In genomic region chr3:169207089-169207488, GRCh38 we compare ENCODE assay signal across 23 cellular contexts.
"Had no signal": no experiment of that assay in that cellular context is flagged by ENCODE, and none has a peak within 500 bp of the region (broad histone marks: within the 10 kb centered on the region; RNA-seq: fewer than 3 reads in every experiment).

No MANE protein-coding gene starts in this region.

- H3K36me3 Mint-ChIP-seq: naive B cell had no signal

- H3K27ac ChIP-seq: coronary artery, esophagus muscularis mucosa, foreskin keratinocyte, gastroesophageal sphincter, heart left ventricle, left lung, lower lobe of right lung had no signal

- H3K27me3 Mint-ChIP-seq: effector memory CD8-positive, alpha-beta T cell had no signal

- H3K4me1 Mint-ChIP-seq: naive B cell had no signal

- H3K36me3 ChIP-seq: esophagus muscularis mucosa, gastroesophageal sphincter, heart left ventricle, left lung, lower lobe of right lung had no signal

- H3K27ac Mint-ChIP-seq: effector memory CD8-positive, alpha-beta T cell; endodermal cell; mesothelial cell of epicardium; naive B cell had no signal

- H3K27me3 ChIP-seq: esophagus muscularis mucosa, gastroesophageal sphincter, heart left ventricle, left lung had no signal

- H3K4me3 Mint-ChIP-seq: effector memory CD8-positive, alpha-beta T cell; endodermal cell; mesothelial cell of epicardium; naive B cell had no signal

- H3K9me3 ChIP-seq: gastroesophageal sphincter, mucosa of descending colon had no signal

- FAIRE-seq: colon, endometrium, frontal cortex, islet of Langerhans, keratinocyte had no signal

- DNase-seq: cerebellar nuclear complex; effector CD8-positive, alpha-beta T cell; effector memory CD8-positive, alpha-beta T cell; endodermal cell; foreskin keratinocyte; heart left ventricle; hippocampal formation; left cardiac atrium; left lung; left ventricle myocardium superior; lower lobe of right lung; mesenchymal stem cell; mucosa of descending colon; naive B cell had no signal

- ATAC-seq: effector memory CD8-positive, alpha-beta T cell; foreskin keratinocyte; gastroesophageal sphincter; heart left ventricle; left cardiac atrium; left lung; left ventricle myocardium superior; lower lobe of right lung; mucosa of descending colon had no signal

- H3K4me1 ChIP-seq: foreskin keratinocyte, left lung, lower lobe of right lung had no signal

- H3K4me3 ChIP-seq: coronary artery, esophagus muscularis mucosa, gastroesophageal sphincter, heart left ventricle, left lung, lower lobe of right lung, mucosa of descending colon had no signal
